In genomic region chr10:30542001-30542861, GRCh38 we compare ENCODE assay signal across 1 cellular context.
TF ChIP-seq lines count a peak whose summit lies in the region.

No MANE protein-coding gene starts in this region.

TF ChIP-seq in HepG2, 621 proteins besides CTCF, POLR2A, EP300 and RAD21 (continued from another document and continues in another):
- TF ChIP-seq ZSCAN5A (CRISPR knock-in tag; IDR thresholded peaks at IDR 0.05; ENCODE audit: borderline replicate concordance): peak; percentile 52; the same call in 1 of the 2 replicates
- no peak for TF ChIP-seq ZNF234 (CRISPR knock-in tag; conservative IDR thresholded peaks at IDR 0.05)
- TF ChIP-seq ZNF574 (CRISPR knock-in tag; IDR thresholded peaks at IDR 0.05): peak; percentile 67; the same call in 1 of the 2 replicates
- TF ChIP-seq KLF6 (CRISPR knock-in tag; IDR thresholded peaks at IDR 0.05): peak; percentile 77; the same call in 1 of the 2 replicates
- TF ChIP-seq MEIS1 (CRISPR knock-in tag; IDR thresholded peaks at IDR 0.05; ENCODE audit: borderline replicate concordance): peak; percentile 90
- TF ChIP-seq ZNF543 (CRISPR knock-in tag; IDR thresholded peaks at IDR 0.05): no peak
- TF ChIP-seq ZNF354B (CRISPR knock-in tag; IDR thresholded peaks at IDR 0.05): no peak
- peak; percentile 75 for TF ChIP-seq ZNF205 (CRISPR knock-in tag; IDR thresholded peaks at IDR 0.05)
- TF ChIP-seq ZNF235 (CRISPR knock-in tag; IDR thresholded peaks at IDR 0.05; ENCODE audit: borderline replicate concordance): no peak
- TF ChIP-seq REL (CRISPR knock-in tag; conservative IDR thresholded peaks at IDR 0.05): no peak
- peak; percentile 94 for TF ChIP-seq FOXK2 (IDR thresholded peaks at IDR 0.05)
- TF ChIP-seq CEBPB (IDR thresholded peaks at IDR 0.05; ENCODE audit: borderline replicate concordance, low read depth, low read length): peak; percentile 96
- no peak for TF ChIP-seq ZBTB43 (CRISPR knock-in tag; conservative IDR thresholded peaks at IDR 0.05)
- TF ChIP-seq NFYB (CRISPR knock-in tag; IDR thresholded peaks at IDR 0.05): no peak
- TF ChIP-seq TAF15 (IDR thresholded peaks at IDR 0.05; ENCODE audit: low read depth, low read length, poor library complexity, severe bottlenecking): no peak
- no peak for TF ChIP-seq ZBTB40 (IDR thresholded peaks at IDR 0.05)
- TF ChIP-seq ZBTB40 (CRISPR knock-in tag; IDR thresholded peaks at IDR 0.05): peak; percentile 51; the same call in 1 of the 2 replicates
- no peak; a peak in 2 of 4 replicates for TF ChIP-seq REST (IDR thresholded peaks at IDR 0.05; ENCODE audit: borderline replicate concordance in 1 of 2, low read depth in 1 of 2, low read length in 2 of 2)
- TF ChIP-seq STAT5B (CRISPR knock-in tag; IDR thresholded peaks at IDR 0.05): no peak
- no peak for TF ChIP-seq ZIK1 (CRISPR knock-in tag; IDR thresholded peaks at IDR 0.05; ENCODE audit: borderline replicate concordance, low read depth)
- TF ChIP-seq MIER2 (CRISPR knock-in tag; IDR thresholded peaks at IDR 0.05): no peak; the same call in 1 of the 2 replicates
- TF ChIP-seq MTA3 (CRISPR knock-in tag; IDR thresholded peaks at IDR 0.05): no peak
- no peak for TF ChIP-seq PAWR (CRISPR knock-in tag; IDR thresholded peaks at IDR 0.05; ENCODE audit: borderline replicate concordance)
- TF ChIP-seq TSC22D2 (CRISPR knock-in tag; IDR thresholded peaks at IDR 0.05; ENCODE audit: borderline replicate concordance): no peak
- no peak for TF ChIP-seq NFKB2 (CRISPR knock-in tag; IDR thresholded peaks at IDR 0.05; ENCODE audit: borderline replicate concordance)
- peak; percentile 63; the same call in 1 of the 2 replicates for TF ChIP-seq MAX (IDR thresholded peaks at IDR 0.05)
- peak in 1 of 2 experiments; percentile 90; a peak in 2 of 4 replicates for TF ChIP-seq ATF4 (CRISPR knock-in tag; IDR thresholded peaks at IDR 0.05)
- no peak for TF ChIP-seq GLI4 (CRISPR knock-in tag; IDR thresholded peaks at IDR 0.05; ENCODE audit: borderline replicate concordance)
- peak; percentile 85 for TF ChIP-seq ZNF746 (CRISPR knock-in tag; IDR thresholded peaks at IDR 0.05)
- no peak for TF ChIP-seq ZNF432 (CRISPR knock-in tag; IDR thresholded peaks at IDR 0.05; ENCODE audit: borderline replicate concordance)
- no peak for TF ChIP-seq ZNF720 (CRISPR knock-in tag; IDR thresholded peaks at IDR 0.05)
- no peak for TF ChIP-seq ZNF274 (CRISPR knock-in tag; IDR thresholded peaks at IDR 0.05)
- TF ChIP-seq HHEX (CRISPR knock-in tag; IDR thresholded peaks at IDR 0.05): peak; percentile 95
- 0 out of 2 replicates have a peak, but pooled peaks have one; percentile 85 for TF ChIP-seq BRF2 (CRISPR knock-in tag; IDR thresholded peaks at IDR 0.05)
- TF ChIP-seq ZNF12 (CRISPR knock-in tag; IDR thresholded peaks at IDR 0.05): 0 out of 2 replicates have a peak, but pooled peaks have one; percentile 19
- TF ChIP-seq TIGD3 (CRISPR knock-in tag; IDR thresholded peaks at IDR 0.05; ENCODE audit: borderline replicate concordance): no peak
